8 cellular contexts compared by ENCODE assay signal in genomic region chr3:111070772-111071256, GRCh38. TPM values are rescaled to one million over a fixed set of nuclear protein-coding genes. Genes with fewer than 3 reads are reported as not detected.
DNase-seq lines count a peak whose midpoint lies in the region; ATAC-seq and TF ChIP-seq lines count a peak whose summit lies in the region.

No MANE protein-coding gene starts in this region.

- TF ChIP-seq CTCF in C4-2B (conservative IDR thresholded peaks at IDR 0.05) (no peak), VCaP (conservative IDR thresholded peaks at IDR 0.05) (0 out of 2 replicates have a peak, but pooled peaks have one; percentile 19), uterus (IDR thresholded peaks at IDR 0.05) (no peak)

- ATAC-seq in HG02588 (IDR thresholded peaks at IDR 0.05; ENCODE audit: unreplicated experiment): peak; percentile 2

- H3K4me3 ChIP-seq in endocrine pancreas (ENCODE audit: control insufficient read depth, insufficient read depth, low read length) (peak overlapping the region; percentile 70), mucosa of stomach (ENCODE audit: low read length) (peak overlapping the region; percentile 97), uterus (peak overlapping the region; percentile 59 to 96)

- TF ChIP-seq POLR2A in uterus (IDR thresholded peaks at IDR 0.05): no peak

- H3K36me3 ChIP-seq in endocrine pancreas (ENCODE audit: control insufficient read depth, insufficient read depth, low read length) (no peaks in the 10 kb centered on the region), mucosa of stomach (ENCODE audit: control insufficient read depth, insufficient read depth, low read length) (no peaks in the 10 kb centered on the region), uterus (no peaks in the 10 kb centered on the region)

- H3K27me3 ChIP-seq in endocrine pancreas (ENCODE audit: control insufficient read depth, insufficient read depth, low read length) (no peaks in the 10 kb centered on the region), mucosa of stomach (ENCODE audit: control insufficient read depth, insufficient read depth, low read length) (no peaks in the 10 kb centered on the region), uterus (no peaks in the 10 kb centered on the region)

- H3K4me1 ChIP-seq in endocrine pancreas (ENCODE audit: control insufficient read depth, insufficient read depth, low read length): no peaks in the 10 kb centered on the region
- H3K4me1 ChIP-seq in mucosa of stomach (ENCODE audit: control insufficient read depth, insufficient read depth, low read length): peaks cover 5% of the 10 kb centered on the region
- no peaks in the 10 kb centered on the region for H3K4me1 ChIP-seq in uterus

- intact Hi-C loops in uterus (cut with DNase I; ENCODE audit: low total_unique reads): no loop called here

- H3K9me3 ChIP-seq in endocrine pancreas (ENCODE audit: control insufficient read depth, low read length): no peaks in the 10 kb centered on the region
- H3K9me3 ChIP-seq in mucosa of stomach (ENCODE audit: control insufficient read depth, low read length): no peaks in the 10 kb centered on the region
- no peaks in the 10 kb centered on the region for H3K9me3 ChIP-seq in uterus

- DNase-seq in uterus (no peak), NCI-H1436 (lab: John Stamatoyannopoulos, UW) (no peak), NCI-H1048 (lab: John Stamatoyannopoulos, UW) (no peak)

- H3K27ac ChIP-seq in C4-2B (peak overlapping the region; percentile 58), VCaP (peak overlapping the region; percentile 91), uterus (peak overlapping the region; percentile 86 to 96)

- peak overlapping the region; percentile 33 for H3K9ac ChIP-seq in endocrine pancreas (ENCODE audit: control insufficient read depth, insufficient read depth, low read length)
- H3K9ac ChIP-seq in mucosa of stomach (ENCODE audit: low read length): peak overlapping the region; percentile 89

RNA-seq across cellular contexts. Expression of gene NECTIN3, which starts 0.8 kb away (rescaled TPM):
- total RNA-seq in uterus: 10 to 100 TPM; 21.8 to 60.3 (median 45.0) TPM
